ENCODE assay signal across 8 cellular contexts in the genomic region with DNA sequence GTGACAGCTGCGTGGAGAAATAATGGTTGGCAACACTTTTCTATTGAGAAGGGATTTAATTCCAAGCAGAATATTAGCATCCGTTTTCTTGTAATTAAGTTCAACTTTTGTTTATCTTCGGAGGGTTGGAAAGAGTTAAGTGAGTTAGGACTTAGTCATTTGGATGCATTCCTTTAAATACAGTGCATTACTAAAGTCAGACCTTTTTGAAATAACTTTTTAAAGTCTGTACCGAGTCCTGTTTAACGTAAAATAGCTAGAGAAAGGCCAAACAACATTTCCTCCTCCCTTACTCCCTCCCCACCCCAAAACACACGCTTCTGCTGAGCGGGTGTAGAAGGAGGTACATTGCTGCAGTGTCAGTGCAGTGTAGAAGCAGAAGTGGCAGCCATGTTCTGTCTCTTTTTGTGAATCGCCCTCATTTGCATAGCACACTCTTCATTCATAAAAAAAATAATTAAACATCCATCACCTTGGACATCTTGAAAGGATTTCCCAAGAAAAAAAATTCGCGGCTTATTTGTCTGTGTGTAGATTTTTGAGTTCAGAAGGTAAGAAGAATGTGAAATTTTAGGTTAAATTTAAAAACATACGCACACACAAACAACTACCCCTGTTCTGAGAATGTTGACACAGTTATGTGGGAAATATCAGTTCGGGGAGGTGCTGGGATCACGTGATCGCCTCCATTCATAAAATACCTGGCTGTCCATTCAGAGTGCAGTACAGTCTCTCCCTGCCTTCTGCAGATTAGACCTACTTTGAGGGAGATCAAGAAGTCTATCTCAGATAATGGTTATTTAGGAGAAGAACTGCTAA. TPM values are rescaled to one million over a fixed set of nuclear protein-coding genes. Genes with fewer than 3 reads are reported as not detected.
DNase-seq lines count a peak whose midpoint lies in the region; ATAC-seq and TF ChIP-seq lines count a peak whose summit lies in the region.

No MANE protein-coding gene starts in this region.

- TF ChIP-seq CTCF in WI38 (IDR thresholded peaks at IDR 0.05; ENCODE audit: low read depth, low read length) = no peak
- TF ChIP-seq CTCF in epithelial cell of esophagus (IDR thresholded peaks at IDR 0.05; ENCODE audit: insufficient read depth, low read depth, low read length, missing control alignments) = no peak
- no peak for TF ChIP-seq CTCF in upper lobe of right lung (IDR thresholded peaks at IDR 0.05)

- H3K27ac ChIP-seq in upper lobe of right lung = peak overlapping the region; percentile 97

- DNase-seq in activated naive CD4-positive, alpha-beta T cell treated with Interleukin-2 at 50 U/mL for 16 hours = peak; percentile 12
- no peak for DNase-seq in activated naive CD4-positive, alpha-beta T cell treated with anti-CD3 and anti-CD28 coated beads, Interleukin-2, amount 50 U/mL, for 16 hours
- DNase-seq in NCI-H2081 (lab: John Stamatoyannopoulos, UW) (peak; percentile 44 to 77), epithelial cell of esophagus (ENCODE audit: low read depth) (peak; percentile 84), mucosa of gallbladder (ENCODE audit: low spot score) (peak; percentile 71), upper lobe of right lung (no peak)

- peak overlapping the region; percentile 95 for H3K4me3 ChIP-seq in WI38 (ENCODE audit: low read depth, low read length)
- H3K4me3 ChIP-seq in epithelial cell of esophagus (ENCODE audit: low read length) = peak overlapping the region; percentile 70
- peak overlapping the region; percentile 80 for H3K4me3 ChIP-seq in upper lobe of right lung

- peaks cover 27% of the 10 kb centered on the region for H3K4me1 ChIP-seq in upper lobe of right lung

- H3K36me3 ChIP-seq in upper lobe of right lung = no peaks in the 10 kb centered on the region

- H3K27me3 ChIP-seq in upper lobe of right lung = no peaks in the 10 kb centered on the region

- intact Hi-C loops in upper lobe of right lung (cut with DNase I) = no loop called here

- H3K9me3 ChIP-seq in upper lobe of right lung = no peaks in the 10 kb centered on the region

- ATAC-seq in HG02798 (IDR thresholded peaks at IDR 0.05; ENCODE audit: poor library complexity, unreplicated experiment) = peak; percentile 64
- ATAC-seq in upper lobe of right lung = peak; percentile 26

RNA-seq across cellular contexts. Expression of a gene that starts 1.6 kb away (rescaled TPM):
- total RNA-seq in mucosa of gallbladder (37.8 TPM), upper lobe of right lung (62.1 TPM)

Comparison
In these comparisons a context has a peak if more than half of its experiments do, and no peak if none do; other contexts are left out.
1. DNase-seq: peak in activated naive CD4-positive, alpha-beta T cell treated with Interleukin-2 at 50 U/mL for 16 hours (single experiment), NCI-H2081 (2 of 2), epithelial cell of esophagus (single experiment) and mucosa of gallbladder (single experiment); none in activated naive CD4-positive, alpha-beta T cell treated with anti-CD3 and anti-CD28 coated beads, Interleukin-2, amount 50 U/mL, for 16 hours (single experiment) and upper lobe of right lung (single experiment).
2. Peak in every context shown above with its lines, with median percentiles within 50 percentile points of each other: H3K4me3 ChIP-seq.